ENCODE assay signal across 1 cellular context in genomic region chr10:15809450-15809849, GRCh38.
TF ChIP-seq lines count a peak whose summit lies in the region.

No MANE protein-coding gene starts in this region.

TF ChIP-seq in HEK293, 187 proteins besides CTCF, POLR2A, EP300 and RAD21 (continued from another document):
- TF ChIP-seq MZF1 (tag by site-specific recombination; IDR thresholded peaks at IDR 0.05; ENCODE audit: borderline replicate concordance) = no peak
- TF ChIP-seq FEZF1 (tag by site-specific recombination; IDR thresholded peaks at IDR 0.05) = 0 out of 2 replicates have a peak, but pooled peaks have one; percentile 12
- no peak for TF ChIP-seq ATF2 (tag by site-specific recombination; IDR thresholded peaks at IDR 0.05; ENCODE audit: low read depth)
- no peak for TF ChIP-seq ZNF155 (tag by site-specific recombination; IDR thresholded peaks at IDR 0.05)
